In the genomic region with DNA sequence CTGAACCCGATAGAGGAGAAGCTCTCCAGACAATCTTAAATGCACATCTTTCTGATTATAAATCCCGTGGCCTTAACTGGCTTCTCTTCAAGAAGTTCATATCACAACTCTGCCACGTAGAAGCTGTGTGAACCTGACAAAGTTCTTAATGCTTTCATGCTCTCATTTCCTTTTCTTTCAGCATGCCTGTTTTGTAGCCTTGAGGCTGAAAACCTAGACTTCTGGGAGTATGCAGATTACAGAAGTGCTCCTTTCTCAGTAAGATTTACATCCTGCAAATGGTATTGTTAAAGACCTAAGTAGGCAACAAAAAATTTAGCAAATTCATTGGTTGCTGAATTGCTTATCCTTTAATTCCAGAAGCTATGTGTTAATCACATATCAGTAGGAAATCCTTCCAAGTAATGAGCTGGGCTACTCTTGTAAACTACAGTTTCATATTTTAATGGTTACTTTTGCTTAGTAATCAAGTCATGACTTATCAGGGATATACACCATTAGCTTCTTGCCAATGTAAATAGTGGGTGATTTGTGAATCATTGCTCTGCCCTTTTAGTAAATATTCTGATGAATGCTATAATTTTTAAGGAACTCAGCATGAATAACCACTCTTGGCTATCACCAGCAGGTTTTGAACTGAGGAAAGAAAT, we compare ENCODE assay signal across 2 cellular contexts.
A peak's percentile ranks its signal among the peaks of the same experiment; 100 is the strongest.
TF ChIP-seq lines count a peak whose summit lies in the region.

No MANE protein-coding gene starts in this region.

TF ChIP-seq in HepG2, 621 proteins besides CTCF, POLR2A, EP300 and RAD21 (continued from another document and continues in another):
- TF ChIP-seq, protein P1, sequence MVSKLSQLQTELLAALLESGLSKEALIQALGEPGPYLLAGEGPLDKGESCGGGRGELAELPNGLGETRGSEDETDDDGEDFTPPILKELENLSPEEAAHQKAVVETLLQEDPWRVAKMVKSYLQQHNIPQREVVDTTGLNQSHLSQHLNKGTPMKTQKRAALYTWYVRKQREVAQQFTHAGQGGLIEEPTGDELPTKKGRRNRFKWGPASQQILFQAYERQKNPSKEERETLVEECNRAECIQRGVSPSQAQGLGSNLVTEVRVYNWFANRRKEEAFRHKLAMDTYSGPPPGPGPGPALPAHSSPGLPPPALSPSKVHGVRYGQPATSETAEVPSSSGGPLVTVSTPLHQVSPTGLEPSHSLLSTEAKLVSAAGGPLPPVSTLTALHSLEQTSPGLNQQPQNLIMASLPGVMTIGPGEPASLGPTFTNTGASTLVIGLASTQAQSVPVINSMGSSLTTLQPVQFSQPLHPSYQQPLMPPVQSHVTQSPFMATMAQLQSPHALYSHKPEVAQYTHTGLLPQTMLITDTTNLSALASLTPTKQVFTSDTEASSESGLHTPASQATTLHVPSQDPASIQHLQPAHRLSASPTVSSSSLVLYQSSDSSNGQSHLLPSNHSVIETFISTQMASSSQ (IDR thresholded peaks at IDR 0.05; ENCODE audit: low read depth) = no peak
- TF ChIP-seq, protein P1 (CRISPR knock-in tag; IDR thresholded peaks at IDR 0.05; ENCODE audit: borderline replicate concordance) = no peak
- TF ChIP-seq, protein P2, sequence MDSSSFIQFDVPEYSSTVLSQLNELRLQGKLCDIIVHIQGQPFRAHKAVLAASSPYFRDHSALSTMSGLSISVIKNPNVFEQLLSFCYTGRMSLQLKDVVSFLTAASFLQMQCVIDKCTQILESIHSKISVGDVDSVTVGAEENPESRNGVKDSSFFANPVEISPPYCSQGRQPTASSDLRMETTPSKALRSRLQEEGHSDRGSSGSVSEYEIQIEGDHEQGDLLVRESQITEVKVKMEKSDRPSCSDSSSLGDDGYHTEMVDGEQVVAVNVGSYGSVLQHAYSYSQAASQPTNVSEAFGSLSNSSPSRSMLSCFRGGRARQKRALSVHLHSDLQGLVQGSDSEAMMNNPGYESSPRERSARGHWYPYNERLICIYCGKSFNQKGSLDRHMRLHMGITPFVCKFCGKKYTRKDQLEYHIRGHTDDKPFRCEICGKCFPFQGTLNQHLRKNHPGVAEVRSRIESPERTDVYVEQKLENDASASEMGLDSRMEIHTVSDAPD (CRISPR knock-in tag; IDR thresholded peaks at IDR 0.05) = no peak
- TF ChIP-seq, protein P3, sequence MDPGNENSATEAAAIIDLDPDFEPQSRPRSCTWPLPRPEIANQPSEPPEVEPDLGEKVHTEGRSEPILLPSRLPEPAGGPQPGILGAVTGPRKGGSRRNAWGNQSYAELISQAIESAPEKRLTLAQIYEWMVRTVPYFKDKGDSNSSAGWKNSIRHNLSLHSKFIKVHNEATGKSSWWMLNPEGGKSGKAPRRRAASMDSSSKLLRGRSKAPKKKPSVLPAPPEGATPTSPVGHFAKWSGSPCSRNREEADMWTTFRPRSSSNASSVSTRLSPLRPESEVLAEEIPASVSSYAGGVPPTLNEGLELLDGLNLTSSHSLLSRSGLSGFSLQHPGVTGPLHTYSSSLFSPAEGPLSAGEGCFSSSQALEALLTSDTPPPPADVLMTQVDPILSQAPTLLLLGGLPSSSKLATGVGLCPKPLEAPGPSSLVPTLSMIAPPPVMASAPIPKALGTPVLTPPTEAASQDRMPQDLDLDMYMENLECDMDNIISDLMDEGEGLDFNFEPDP (CRISPR knock-in tag; conservative IDR thresholded peaks at IDR 0.05) = no peak
- TF ChIP-seq ZBTB7A (CRISPR knock-in tag; IDR thresholded peaks at IDR 0.05) (no peak), ZNF737 (CRISPR knock-in tag; IDR thresholded peaks at IDR 0.05; ENCODE audit: borderline replicate concordance) (no peak), ZNF232 (CRISPR knock-in tag; IDR thresholded peaks at IDR 0.05; ENCODE audit: borderline replicate concordance) (no peak), ZMYM2 (CRISPR knock-in tag; IDR thresholded peaks at IDR 0.05) (no peak)
- TF ChIP-seq, protein P4, sequence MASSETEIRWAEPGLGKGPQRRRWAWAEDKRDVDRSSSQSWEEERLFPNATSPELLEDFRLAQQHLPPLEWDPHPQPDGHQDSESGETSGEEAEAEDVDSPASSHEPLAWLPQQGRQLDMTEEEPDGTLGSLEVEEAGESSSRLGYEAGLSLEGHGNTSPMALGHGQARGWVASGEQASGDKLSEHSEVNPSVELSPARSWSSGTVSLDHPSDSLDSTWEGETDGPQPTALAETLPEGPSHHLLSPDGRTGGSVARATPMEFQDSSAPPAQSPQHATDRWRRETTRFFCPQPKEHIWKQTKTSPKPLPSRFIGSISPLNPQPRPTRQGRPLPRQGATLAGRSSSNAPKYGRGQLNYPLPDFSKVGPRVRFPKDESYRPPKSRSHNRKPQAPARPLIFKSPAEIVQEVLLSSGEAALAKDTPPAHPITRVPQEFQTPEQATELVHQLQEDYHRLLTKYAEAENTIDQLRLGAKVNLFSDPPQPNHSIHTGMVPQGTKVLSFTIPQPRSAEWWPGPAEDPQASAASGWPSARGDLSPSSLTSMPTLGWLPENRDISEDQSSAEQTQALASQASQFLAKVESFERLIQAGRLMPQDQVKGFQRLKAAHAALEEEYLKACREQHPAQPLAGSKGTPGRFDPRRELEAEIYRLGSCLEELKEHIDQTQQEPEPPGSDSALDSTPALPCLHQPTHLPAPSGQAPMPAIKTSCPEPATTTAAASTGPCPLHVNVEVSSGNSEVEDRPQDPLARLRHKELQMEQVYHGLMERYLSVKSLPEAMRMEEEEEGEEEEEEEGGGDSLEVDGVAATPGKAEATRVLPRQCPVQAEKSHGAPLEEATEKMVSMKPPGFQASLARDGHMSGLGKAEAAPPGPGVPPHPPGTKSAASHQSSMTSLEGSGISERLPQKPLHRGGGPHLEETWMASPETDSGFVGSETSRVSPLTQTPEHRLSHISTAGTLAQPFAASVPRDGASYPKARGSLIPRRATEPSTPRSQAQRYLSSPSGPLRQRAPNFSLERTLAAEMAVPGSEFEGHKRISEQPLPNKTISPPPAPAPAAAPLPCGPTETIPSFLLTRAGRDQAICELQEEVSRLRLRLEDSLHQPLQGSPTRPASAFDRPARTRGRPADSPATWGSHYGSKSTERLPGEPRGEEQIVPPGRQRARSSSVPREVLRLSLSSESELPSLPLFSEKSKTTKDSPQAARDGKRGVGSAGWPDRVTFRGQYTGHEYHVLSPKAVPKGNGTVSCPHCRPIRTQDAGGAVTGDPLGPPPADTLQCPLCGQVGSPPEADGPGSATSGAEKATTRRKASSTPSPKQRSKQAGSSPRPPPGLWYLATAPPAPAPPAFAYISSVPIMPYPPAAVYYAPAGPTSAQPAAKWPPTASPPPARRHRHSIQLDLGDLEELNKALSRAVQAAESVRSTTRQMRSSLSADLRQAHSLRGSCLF (CRISPR knock-in tag; IDR thresholded peaks at IDR 0.05; ENCODE audit: borderline replicate concordance) = no peak

TF ChIP-seq in SK-N-SH, 30 proteins besides CTCF, POLR2A, EP300 and RAD21 (continued from another document):
- no peak for TF ChIP-seq EZH2phosphoT487 (IDR thresholded peaks at IDR 0.05; ENCODE audit: borderline replicate concordance, low read depth)
- peak; percentile 91 for TF ChIP-seq NFIC (IDR thresholded peaks at IDR 0.05; ENCODE audit: borderline replicate concordance)
- TF ChIP-seq TCF12 (IDR thresholded peaks at IDR 0.05) = peak; percentile 65
